In the genomic region with DNA sequence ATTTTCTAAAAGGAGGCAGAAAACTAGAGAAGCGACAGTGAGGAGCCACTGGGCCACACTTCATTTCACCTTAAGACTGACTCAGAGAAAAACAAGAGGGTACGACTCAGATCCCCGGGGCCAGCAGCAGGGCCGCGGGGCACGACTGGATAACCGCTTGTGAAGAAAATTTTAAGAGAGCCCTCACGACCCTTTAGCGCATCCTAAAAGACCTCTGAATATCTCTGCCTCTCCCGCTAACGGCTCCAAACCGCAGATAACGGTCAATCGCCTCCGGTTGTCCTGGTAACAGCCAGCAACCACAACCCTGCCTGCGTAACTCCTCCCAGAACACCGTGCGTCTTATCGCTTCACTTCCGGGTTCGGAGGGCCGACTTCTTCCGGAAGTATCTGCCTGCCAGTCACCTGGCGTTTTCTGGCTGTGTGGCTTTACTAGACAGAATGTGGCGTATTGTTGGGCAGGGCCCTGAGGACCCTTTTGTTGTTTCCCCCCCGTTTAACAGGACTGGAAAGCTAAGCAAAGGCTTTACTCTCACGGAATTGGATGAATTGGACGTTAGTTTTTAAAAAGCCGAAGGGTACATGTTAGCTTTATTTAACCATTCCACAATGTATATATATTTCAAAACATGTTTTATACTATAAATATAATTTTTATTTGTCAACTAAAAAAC, we compare ENCODE assay signal across 1 cellular context.
TF ChIP-seq lines count a peak whose summit lies in the region.

No MANE protein-coding gene starts in this region.

TF ChIP-seq in HepG2, 621 proteins besides CTCF, POLR2A, EP300 and RAD21 (continued from another document and continues in another):
- TF ChIP-seq, protein P1, sequence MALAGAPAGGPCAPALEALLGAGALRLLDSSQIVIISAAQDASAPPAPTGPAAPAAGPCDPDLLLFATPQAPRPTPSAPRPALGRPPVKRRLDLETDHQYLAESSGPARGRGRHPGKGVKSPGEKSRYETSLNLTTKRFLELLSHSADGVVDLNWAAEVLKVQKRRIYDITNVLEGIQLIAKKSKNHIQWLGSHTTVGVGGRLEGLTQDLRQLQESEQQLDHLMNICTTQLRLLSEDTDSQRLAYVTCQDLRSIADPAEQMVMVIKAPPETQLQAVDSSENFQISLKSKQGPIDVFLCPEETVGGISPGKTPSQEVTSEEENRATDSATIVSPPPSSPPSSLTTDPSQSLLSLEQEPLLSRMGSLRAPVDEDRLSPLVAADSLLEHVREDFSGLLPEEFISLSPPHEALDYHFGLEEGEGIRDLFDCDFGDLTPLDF (CRISPR knock-in tag; IDR thresholded peaks at IDR 0.05): no peak
- TF ChIP-seq, protein P2, sequence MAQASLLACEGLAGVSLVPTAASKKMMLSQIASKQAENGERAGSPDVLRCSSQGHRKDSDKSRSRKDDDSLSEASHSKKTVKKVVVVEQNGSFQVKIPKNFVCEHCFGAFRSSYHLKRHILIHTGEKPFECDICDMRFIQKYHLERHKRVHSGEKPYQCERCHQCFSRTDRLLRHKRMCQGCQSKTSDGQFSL (CRISPR knock-in tag; IDR thresholded peaks at IDR 0.05): no peak
- TF ChIP-seq SYNCRIP (IDR thresholded peaks at IDR 0.05; ENCODE audit: insufficient read depth, low read depth, low read length) (no peak), RARG (CRISPR knock-in tag; IDR thresholded peaks at IDR 0.05; ENCODE audit: low read depth) (no peak), ZFX (CRISPR knock-in tag; IDR thresholded peaks at IDR 0.05; ENCODE audit: low read depth) (peak; percentile 89), ZNF883 (CRISPR knock-in tag; IDR thresholded peaks at IDR 0.05; ENCODE audit: not compliant biosample characterization) (no peak), PCBP1 (IDR thresholded peaks at IDR 0.05; ENCODE audit: borderline replicate concordance, low read depth, low read length) (no peak), ZFP36 (IDR thresholded peaks at IDR 0.05; ENCODE audit: borderline replicate concordance, low read depth, low read length, partially characterized antibody) (no peak), ZNF605 (CRISPR knock-in tag; IDR thresholded peaks at IDR 0.05) (peak; percentile 62), ZNF556 (CRISPR knock-in tag; IDR thresholded peaks at IDR 0.05; ENCODE audit: borderline replicate concordance) (0 out of 2 replicates have a peak, but pooled peaks have one; percentile 28), ZNF430 (CRISPR knock-in tag; IDR thresholded peaks at IDR 0.05) (no peak), ZFP82 (CRISPR knock-in tag; IDR thresholded peaks at IDR 0.05; ENCODE audit: borderline replicate concordance) (no peak), RNF2 (conservative IDR thresholded peaks at IDR 0.05; ENCODE audit: low read depth) (no peak; the same call in 1 of the 2 replicates), ZNF850 (CRISPR knock-in tag; conservative IDR thresholded peaks at IDR 0.05) (no peak), MLLT10 (CRISPR knock-in tag; IDR thresholded peaks at IDR 0.05) (no peak), ZNF446 (CRISPR knock-in tag; IDR thresholded peaks at IDR 0.05) (no peak), NFYB (CRISPR knock-in tag; IDR thresholded peaks at IDR 0.05) (peak; percentile 61), IKZF4 (CRISPR knock-in tag; IDR thresholded peaks at IDR 0.05; ENCODE audit: borderline replicate concordance, low read depth, not compliant biosample characterization) (no peak), BRD4 (CRISPR knock-in tag; IDR thresholded peaks at IDR 0.05) (no peak), ZNF274 (CRISPR knock-in tag; IDR thresholded peaks at IDR 0.05) (no peak), MED8 (CRISPR knock-in tag; IDR thresholded peaks at IDR 0.05; ENCODE audit: insufficient replicate concordance) (no peak), NRL (CRISPR knock-in tag; IDR thresholded peaks at IDR 0.05; ENCODE audit: borderline replicate concordance) (no peak), ZNF180 (CRISPR knock-in tag; IDR thresholded peaks at IDR 0.05; ENCODE audit: borderline replicate concordance, low read depth) (no peak), ZNF562 (CRISPR knock-in tag; IDR thresholded peaks at IDR 0.05; ENCODE audit: borderline replicate concordance) (no peak), CBX2 (IDR thresholded peaks at IDR 0.05; ENCODE audit: low read depth, low read length) (no peak), CBX2 (CRISPR knock-in tag; IDR thresholded peaks at IDR 0.05; ENCODE audit: low read depth) (no peak), ZNF790 (CRISPR knock-in tag; IDR thresholded peaks at IDR 0.05; ENCODE audit: borderline replicate concordance) (no peak), YEATS4 (CRISPR knock-in tag; IDR thresholded peaks at IDR 0.05; ENCODE audit: borderline replicate concordance) (peak; percentile 31; the same call in 1 of the 2 replicates), ZNF776 (CRISPR knock-in tag; IDR thresholded peaks at IDR 0.05) (no peak), YEATS2 (CRISPR knock-in tag; IDR thresholded peaks at IDR 0.05; ENCODE audit: borderline replicate concordance) (peak; percentile 87; the same call in 1 of the 2 replicates), ZNF709 (CRISPR knock-in tag; IDR thresholded peaks at IDR 0.05) (no peak), POLR2AphosphoS5 (IDR thresholded peaks at IDR 0.05; ENCODE audit: low read depth, low read length) (peak; percentile 92), SMYD3 (CRISPR knock-in tag; IDR thresholded peaks at IDR 0.05) (no peak), ZNF674 (CRISPR knock-in tag; IDR thresholded peaks at IDR 0.05; ENCODE audit: low read depth) (no peak), NFIC (IDR thresholded peaks at IDR 0.05; ENCODE audit: low read length) (peak; percentile 47; the same call in 1 of the 2 replicates), NFIB (CRISPR knock-in tag; IDR thresholded peaks at IDR 0.05; ENCODE audit: borderline replicate concordance) (no peak), ZFAT (CRISPR knock-in tag; conservative IDR thresholded peaks at IDR 0.05) (no peak), U2AF1 (optimal IDR thresholded peaks at IDR 0.05; ENCODE audit: low read depth, low read length) (no peak), MYNN (CRISPR knock-in tag; IDR thresholded peaks at IDR 0.05; ENCODE audit: low read depth) (peak; percentile 36; the same call in 1 of the 2 replicates), ZSCAN31 (CRISPR knock-in tag; IDR thresholded peaks at IDR 0.05; ENCODE audit: low read depth) (no peak)
- TF ChIP-seq, protein P3, sequence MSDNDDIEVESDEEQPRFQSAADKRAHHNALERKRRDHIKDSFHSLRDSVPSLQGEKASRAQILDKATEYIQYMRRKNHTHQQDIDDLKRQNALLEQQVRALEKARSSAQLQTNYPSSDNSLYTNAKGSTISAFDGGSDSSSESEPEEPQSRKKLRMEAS (IDR thresholded peaks at IDR 0.05): peak; percentile 85
- TF ChIP-seq, protein P4, sequence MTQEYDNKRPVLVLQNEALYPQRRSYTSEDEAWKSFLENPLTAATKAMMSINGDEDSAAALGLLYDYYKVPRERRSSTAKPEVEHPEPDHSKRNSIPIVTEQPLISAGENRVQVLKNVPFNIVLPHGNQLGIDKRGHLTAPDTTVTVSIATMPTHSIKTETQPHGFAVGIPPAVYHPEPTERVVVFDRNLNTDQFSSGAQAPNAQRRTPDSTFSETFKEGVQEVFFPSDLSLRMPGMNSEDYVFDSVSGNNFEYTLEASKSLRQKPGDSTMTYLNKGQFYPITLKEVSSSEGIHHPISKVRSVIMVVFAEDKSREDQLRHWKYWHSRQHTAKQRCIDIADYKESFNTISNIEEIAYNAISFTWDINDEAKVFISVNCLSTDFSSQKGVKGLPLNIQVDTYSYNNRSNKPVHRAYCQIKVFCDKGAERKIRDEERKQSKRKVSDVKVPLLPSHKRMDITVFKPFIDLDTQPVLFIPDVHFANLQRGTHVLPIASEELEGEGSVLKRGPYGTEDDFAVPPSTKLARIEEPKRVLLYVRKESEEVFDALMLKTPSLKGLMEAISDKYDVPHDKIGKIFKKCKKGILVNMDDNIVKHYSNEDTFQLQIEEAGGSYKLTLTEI (CRISPR knock-in tag; conservative IDR thresholded peaks at IDR 0.05): no peak
- TF ChIP-seq, protein P5, sequence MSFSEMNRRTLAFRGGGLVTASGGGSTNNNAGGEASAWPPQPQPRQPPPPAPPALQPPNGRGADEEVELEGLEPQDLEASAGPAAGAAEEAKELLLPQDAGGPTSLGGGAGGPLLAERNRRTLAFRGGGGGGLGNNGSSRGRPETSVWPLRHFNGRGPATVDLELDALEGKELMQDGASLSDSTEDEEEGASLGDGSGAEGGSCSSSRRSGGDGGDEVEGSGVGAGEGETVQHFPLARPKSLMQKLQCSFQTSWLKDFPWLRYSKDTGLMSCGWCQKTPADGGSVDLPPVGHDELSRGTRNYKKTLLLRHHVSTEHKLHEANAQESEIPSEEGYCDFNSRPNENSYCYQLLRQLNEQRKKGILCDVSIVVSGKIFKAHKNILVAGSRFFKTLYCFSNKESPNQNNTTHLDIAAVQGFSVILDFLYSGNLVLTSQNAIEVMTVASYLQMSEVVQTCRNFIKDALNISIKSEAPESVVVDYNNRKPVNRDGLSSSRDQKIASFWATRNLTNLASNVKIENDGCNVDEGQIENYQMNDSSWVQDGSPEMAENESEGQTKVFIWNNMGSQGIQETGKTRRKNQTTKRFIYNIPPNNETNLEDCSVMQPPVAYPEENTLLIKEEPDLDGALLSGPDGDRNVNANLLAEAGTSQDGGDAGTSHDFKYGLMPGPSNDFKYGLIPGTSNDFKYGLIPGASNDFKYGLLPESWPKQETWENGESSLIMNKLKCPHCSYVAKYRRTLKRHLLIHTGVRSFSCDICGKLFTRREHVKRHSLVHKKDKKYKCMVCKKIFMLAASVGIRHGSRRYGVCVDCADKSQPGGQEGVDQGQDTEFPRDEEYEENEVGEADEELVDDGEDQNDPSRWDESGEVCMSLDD (CRISPR knock-in tag; IDR thresholded peaks at IDR 0.05; ENCODE audit: borderline replicate concordance): no peak
- TF ChIP-seq, protein P6, sequence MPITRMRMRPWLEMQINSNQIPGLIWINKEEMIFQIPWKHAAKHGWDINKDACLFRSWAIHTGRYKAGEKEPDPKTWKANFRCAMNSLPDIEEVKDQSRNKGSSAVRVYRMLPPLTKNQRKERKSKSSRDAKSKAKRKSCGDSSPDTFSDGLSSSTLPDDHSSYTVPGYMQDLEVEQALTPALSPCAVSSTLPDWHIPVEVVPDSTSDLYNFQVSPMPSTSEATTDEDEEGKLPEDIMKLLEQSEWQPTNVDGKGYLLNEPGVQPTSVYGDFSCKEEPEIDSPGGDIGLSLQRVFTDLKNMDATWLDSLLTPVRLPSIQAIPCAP (CRISPR knock-in tag; IDR thresholded peaks at IDR 0.05; ENCODE audit: low read depth): no peak
- TF ChIP-seq, protein P7, sequence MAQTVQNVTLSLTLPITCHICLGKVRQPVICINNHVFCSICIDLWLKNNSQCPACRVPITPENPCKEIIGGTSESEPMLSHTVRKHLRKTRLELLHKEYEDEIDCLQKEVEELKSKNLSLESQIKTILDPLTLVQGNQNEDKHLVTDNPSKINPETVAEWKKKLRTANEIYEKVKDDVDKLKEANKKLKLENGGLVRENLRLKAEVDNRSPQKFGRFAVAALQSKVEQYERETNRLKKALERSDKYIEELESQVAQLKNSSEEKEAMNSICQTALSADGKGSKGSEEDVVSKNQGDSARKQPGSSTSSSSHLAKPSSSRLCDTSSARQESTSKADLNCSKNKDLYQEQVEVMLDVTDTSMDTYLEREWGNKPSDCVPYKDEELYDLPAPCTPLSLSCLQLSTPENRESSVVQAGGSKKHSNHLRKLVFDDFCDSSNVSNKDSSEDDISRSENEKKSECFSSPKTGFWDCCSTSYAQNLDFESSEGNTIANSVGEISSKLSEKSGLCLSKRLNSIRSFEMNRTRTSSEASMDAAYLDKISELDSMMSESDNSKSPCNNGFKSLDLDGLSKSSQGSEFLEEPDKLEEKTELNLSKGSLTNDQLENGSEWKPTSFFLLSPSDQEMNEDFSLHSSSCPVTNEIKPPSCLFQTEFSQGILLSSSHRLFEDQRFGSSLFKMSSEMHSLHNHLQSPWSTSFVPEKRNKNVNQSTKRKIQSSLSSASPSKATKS (CRISPR knock-in tag; IDR thresholded peaks at IDR 0.05): no peak
- TF ChIP-seq, protein P8, sequence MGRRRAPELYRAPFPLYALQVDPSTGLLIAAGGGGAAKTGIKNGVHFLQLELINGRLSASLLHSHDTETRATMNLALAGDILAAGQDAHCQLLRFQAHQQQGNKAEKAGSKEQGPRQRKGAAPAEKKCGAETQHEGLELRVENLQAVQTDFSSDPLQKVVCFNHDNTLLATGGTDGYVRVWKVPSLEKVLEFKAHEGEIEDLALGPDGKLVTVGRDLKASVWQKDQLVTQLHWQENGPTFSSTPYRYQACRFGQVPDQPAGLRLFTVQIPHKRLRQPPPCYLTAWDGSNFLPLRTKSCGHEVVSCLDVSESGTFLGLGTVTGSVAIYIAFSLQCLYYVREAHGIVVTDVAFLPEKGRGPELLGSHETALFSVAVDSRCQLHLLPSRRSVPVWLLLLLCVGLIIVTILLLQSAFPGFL (CRISPR knock-in tag; IDR thresholded peaks at IDR 0.05): no peak
- TF ChIP-seq, protein P9, sequence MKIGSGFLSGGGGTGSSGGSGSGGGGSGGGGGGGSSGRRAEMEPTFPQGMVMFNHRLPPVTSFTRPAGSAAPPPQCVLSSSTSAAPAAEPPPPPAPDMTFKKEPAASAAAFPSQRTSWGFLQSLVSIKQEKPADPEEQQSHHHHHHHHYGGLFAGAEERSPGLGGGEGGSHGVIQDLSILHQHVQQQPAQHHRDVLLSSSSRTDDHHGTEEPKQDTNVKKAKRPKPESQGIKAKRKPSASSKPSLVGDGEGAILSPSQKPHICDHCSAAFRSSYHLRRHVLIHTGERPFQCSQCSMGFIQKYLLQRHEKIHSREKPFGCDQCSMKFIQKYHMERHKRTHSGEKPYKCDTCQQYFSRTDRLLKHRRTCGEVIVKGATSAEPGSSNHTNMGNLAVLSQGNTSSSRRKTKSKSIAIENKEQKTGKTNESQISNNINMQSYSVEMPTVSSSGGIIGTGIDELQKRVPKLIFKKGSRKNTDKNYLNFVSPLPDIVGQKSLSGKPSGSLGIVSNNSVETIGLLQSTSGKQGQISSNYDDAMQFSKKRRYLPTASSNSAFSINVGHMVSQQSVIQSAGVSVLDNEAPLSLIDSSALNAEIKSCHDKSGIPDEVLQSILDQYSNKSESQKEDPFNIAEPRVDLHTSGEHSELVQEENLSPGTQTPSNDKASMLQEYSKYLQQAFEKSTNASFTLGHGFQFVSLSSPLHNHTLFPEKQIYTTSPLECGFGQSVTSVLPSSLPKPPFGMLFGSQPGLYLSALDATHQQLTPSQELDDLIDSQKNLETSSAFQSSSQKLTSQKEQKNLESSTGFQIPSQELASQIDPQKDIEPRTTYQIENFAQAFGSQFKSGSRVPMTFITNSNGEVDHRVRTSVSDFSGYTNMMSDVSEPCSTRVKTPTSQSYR (CRISPR knock-in tag; IDR thresholded peaks at IDR 0.05; ENCODE audit: borderline replicate concordance): no peak
- TF ChIP-seq, protein P10, sequence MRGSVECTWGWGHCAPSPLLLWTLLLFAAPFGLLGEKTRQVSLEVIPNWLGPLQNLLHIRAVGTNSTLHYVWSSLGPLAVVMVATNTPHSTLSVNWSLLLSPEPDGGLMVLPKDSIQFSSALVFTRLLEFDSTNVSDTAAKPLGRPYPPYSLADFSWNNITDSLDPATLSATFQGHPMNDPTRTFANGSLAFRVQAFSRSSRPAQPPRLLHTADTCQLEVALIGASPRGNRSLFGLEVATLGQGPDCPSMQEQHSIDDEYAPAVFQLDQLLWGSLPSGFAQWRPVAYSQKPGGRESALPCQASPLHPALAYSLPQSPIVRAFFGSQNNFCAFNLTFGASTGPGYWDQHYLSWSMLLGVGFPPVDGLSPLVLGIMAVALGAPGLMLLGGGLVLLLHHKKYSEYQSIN (CRISPR knock-in tag; IDR thresholded peaks at IDR 0.05; ENCODE audit: borderline replicate concordance): no peak
- TF ChIP-seq, protein P11, sequence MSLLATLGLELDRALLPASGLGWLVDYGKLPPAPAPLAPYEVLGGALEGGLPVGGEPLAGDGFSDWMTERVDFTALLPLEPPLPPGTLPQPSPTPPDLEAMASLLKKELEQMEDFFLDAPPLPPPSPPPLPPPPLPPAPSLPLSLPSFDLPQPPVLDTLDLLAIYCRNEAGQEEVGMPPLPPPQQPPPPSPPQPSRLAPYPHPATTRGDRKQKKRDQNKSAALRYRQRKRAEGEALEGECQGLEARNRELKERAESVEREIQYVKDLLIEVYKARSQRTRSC (CRISPR knock-in tag; IDR thresholded peaks at IDR 0.05; ENCODE audit: low read depth): no peak
